In the genomic region with DNA sequence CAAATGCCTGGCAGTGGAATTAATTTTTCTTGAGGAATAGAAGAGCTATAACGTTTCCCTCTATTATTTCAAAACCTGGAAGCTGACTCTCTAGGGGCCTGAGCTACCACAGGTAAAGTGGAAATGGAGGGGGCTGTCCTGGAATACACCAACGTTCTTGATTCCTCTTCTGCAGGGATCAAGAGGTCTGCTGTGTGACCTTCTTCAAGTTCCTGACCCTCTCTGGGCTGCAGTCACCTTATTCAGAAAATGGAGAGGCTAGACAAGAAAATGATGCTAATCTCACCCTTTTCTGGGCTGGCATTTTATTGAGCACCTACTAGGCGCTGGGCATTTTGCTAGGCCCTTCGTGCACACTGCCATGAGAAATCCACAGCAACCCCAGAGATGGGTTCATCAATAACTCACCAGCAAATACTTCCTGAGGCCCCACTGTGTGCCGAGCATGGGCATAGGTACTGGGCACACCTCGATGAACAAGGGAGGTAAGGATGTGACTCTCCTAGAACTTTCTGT, we compare ENCODE assay signal across 1 cellular context.
A peak's percentile ranks its signal among the peaks of the same experiment; 100 is the strongest.
TF ChIP-seq lines count a peak whose summit lies in the region.

No MANE protein-coding gene starts in this region.

TF ChIP-seq in K562, 482 proteins besides CTCF, POLR2A, EP300 and RAD21 (continued from another document):
- TF ChIP-seq, protein P1, sequence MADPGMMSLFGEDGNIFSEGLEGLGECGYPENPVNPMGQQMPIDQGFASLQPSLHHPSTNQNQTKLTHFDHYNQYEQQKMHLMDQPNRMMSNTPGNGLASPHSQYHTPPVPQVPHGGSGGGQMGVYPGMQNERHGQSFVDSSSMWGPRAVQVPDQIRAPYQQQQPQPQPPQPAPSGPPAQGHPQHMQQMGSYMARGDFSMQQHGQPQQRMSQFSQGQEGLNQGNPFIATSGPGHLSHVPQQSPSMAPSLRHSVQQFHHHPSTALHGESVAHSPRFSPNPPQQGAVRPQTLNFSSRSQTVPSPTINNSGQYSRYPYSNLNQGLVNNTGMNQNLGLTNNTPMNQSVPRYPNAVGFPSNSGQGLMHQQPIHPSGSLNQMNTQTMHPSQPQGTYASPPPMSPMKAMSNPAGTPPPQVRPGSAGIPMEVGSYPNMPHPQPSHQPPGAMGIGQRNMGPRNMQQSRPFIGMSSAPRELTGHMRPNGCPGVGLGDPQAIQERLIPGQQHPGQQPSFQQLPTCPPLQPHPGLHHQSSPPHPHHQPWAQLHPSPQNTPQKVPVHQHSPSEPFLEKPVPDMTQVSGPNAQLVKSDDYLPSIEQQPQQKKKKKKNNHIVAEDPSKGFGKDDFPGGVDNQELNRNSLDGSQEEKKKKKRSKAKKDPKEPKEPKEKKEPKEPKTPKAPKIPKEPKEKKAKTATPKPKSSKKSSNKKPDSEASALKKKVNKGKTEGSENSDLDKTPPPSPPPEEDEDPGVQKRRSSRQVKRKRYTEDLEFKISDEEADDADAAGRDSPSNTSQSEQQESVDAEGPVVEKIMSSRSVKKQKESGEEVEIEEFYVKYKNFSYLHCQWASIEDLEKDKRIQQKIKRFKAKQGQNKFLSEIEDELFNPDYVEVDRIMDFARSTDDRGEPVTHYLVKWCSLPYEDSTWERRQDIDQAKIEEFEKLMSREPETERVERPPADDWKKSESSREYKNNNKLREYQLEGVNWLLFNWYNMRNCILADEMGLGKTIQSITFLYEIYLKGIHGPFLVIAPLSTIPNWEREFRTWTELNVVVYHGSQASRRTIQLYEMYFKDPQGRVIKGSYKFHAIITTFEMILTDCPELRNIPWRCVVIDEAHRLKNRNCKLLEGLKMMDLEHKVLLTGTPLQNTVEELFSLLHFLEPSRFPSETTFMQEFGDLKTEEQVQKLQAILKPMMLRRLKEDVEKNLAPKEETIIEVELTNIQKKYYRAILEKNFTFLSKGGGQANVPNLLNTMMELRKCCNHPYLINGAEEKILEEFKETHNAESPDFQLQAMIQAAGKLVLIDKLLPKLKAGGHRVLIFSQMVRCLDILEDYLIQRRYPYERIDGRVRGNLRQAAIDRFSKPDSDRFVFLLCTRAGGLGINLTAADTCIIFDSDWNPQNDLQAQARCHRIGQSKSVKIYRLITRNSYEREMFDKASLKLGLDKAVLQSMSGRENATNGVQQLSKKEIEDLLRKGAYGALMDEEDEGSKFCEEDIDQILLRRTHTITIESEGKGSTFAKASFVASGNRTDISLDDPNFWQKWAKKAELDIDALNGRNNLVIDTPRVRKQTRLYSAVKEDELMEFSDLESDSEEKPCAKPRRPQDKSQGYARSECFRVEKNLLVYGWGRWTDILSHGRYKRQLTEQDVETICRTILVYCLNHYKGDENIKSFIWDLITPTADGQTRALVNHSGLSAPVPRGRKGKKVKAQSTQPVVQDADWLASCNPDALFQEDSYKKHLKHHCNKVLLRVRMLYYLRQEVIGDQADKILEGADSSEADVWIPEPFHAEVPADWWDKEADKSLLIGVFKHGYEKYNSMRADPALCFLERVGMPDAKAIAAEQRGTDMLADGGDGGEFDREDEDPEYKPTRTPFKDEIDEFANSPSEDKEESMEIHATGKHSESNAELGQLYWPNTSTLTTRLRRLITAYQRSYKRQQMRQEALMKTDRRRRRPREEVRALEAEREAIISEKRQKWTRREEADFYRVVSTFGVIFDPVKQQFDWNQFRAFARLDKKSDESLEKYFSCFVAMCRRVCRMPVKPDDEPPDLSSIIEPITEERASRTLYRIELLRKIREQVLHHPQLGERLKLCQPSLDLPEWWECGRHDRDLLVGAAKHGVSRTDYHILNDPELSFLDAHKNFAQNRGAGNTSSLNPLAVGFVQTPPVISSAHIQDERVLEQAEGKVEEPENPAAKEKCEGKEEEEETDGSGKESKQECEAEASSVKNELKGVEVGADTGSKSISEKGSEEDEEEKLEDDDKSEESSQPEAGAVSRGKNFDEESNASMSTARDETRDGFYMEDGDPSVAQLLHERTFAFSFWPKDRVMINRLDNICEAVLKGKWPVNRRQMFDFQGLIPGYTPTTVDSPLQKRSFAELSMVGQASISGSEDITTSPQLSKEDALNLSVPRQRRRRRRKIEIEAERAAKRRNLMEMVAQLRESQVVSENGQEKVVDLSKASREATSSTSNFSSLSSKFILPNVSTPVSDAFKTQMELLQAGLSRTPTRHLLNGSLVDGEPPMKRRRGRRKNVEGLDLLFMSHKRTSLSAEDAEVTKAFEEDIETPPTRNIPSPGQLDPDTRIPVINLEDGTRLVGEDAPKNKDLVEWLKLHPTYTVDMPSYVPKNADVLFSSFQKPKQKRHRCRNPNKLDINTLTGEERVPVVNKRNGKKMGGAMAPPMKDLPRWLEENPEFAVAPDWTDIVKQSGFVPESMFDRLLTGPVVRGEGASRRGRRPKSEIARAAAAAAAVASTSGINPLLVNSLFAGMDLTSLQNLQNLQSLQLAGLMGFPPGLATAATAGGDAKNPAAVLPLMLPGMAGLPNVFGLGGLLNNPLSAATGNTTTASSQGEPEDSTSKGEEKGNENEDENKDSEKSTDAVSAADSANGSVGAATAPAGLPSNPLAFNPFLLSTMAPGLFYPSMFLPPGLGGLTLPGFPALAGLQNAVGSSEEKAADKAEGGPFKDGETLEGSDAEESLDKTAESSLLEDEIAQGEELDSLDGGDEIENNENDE (IDR thresholded peaks at IDR 0.05; ENCODE audit: low read depth, low read length) = no peak
- TF ChIP-seq ZFP36 (IDR thresholded peaks at IDR 0.05; ENCODE audit: low read depth, low read length, partially characterized antibody) (peak; percentile 80), RCOR1 (IDR thresholded peaks at IDR 0.05; ENCODE audit: borderline replicate concordance in 1 of 2, low read depth in 2 of 2, low read length in 2 of 2) (0 out of 4 replicates have a peak, but pooled peaks of 1 of the 2 experiments have one; percentile 26), BCOR (IDR thresholded peaks at IDR 0.05) (peak; percentile 79), STAG1 (CRISPR knock-in tag; IDR thresholded peaks at IDR 0.05; ENCODE audit: borderline replicate concordance) (no peak), KDM1A (IDR thresholded peaks at IDR 0.05) (peak; percentile 35 to 53; a peak in 3 of 4 replicates), RBM25 (IDR thresholded peaks at IDR 0.05; ENCODE audit: low read depth, low read length, severe bottlenecking) (peak; percentile 89), RUNX1 (IDR thresholded peaks at IDR 0.05; ENCODE audit: low read depth) (no peak)
- TF ChIP-seq, protein P2, sequence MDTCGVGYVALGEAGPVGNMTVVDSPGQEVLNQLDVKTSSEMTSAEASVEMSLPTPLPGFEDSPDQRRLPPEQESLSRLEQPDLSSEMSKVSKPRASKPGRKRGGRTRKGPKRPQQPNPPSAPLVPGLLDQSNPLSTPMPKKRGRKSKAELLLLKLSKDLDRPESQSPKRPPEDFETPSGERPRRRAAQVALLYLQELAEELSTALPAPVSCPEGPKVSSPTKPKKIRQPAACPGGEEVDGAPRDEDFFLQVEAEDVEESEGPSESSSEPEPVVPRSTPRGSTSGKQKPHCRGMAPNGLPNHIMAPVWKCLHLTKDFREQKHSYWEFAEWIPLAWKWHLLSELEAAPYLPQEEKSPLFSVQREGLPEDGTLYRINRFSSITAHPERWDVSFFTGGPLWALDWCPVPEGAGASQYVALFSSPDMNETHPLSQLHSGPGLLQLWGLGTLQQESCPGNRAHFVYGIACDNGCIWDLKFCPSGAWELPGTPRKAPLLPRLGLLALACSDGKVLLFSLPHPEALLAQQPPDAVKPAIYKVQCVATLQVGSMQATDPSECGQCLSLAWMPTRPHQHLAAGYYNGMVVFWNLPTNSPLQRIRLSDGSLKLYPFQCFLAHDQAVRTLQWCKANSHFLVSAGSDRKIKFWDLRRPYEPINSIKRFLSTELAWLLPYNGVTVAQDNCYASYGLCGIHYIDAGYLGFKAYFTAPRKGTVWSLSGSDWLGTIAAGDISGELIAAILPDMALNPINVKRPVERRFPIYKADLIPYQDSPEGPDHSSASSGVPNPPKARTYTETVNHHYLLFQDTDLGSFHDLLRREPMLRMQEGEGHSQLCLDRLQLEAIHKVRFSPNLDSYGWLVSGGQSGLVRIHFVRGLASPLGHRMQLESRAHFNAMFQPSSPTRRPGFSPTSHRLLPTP (IDR thresholded peaks at IDR 0.05; ENCODE audit: borderline replicate concordance, extremely low read depth, insufficient read length) = no peak
